15 cellular contexts compared by ENCODE assay signal in the genomic region with DNA sequence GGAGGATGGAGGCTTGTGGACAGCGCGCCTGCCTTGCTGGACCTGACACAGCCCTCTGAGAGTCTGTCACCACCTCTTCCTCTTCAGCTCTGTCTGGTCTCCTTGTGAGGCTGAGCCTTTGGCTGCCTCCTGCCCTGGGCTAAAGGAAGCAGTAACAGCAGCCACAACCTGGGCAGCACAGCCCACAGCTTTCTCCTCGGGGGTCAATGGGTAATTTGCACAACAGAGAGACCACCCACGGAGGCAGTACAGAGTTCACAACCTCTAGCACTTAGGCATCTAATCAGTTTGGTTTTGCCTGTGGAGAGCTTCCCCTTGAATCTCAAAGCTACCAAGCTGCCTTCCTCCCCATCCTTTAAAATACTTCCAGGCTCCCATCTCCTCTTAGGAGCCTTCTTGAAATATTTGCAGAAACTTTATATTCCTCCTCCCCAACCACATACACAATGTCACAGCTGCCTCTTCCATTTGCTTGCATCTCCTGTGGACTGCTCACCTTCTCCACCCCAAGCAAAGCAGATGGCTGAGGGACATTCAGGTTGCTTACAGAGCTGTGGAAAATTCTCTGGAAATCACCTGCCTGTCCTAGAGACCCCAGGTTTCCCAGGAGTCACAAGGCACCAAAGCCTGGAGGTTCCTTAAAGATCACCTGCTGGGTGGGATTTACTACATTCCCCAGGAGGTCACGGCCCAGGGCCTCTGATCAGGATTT.
"Had no signal": no experiment of that assay in that cellular context is flagged by ENCODE, and none has a peak within 500 bp of the region (broad histone marks: within the 10 kb centered on the region; RNA-seq: fewer than 3 reads in every experiment).

No MANE protein-coding gene starts in this region.

- H3K4me2 ChIP-seq: hepatocyte had no signal

- H3K36me3 Mint-ChIP-seq: stimulated activated memory B cell treated with anti-CD40 and anti-IgM and Interleukin-4, amounts not matched to agents 10 μg/mL and 1 μg/mL and 100 μg/mL, for 72 hours had no signal

- DNase-seq: activated CD4-positive, alpha-beta T cell treated with anti-CD3 and anti-CD28 coated beads for 1 hour; activated CD4-positive, alpha-beta T cell treated with anti-CD3 and anti-CD28 coated beads, Interleukin-2, amount 50 U/mL, for 48 hours; activated effector memory CD4-positive, alpha-beta T cell treated with Interleukin-2 at 50 U/mL for 16 hours; activated naive CD4-positive, alpha-beta T cell treated with anti-CD3 and anti-CD28 coated beads, Interleukin-2, amount 50 U/mL, for 16 hours; activated T-cell treated with anti-CD3 and anti-CD28 coated beads, Interleukin-2, amount 50 U/mL, for 4 hours; adrenal gland; erythroblast; left colon; naive B cell; nucleus accumbens; posterior cingulate gyrus had no signal

- H3K4me1 Mint-ChIP-seq: naive B cell; stimulated activated memory B cell treated with anti-CD40 and anti-IgM and Interleukin-4, amounts not matched to agents 10 μg/mL and 1 μg/mL and 100 μg/mL, for 72 hours had no signal

- H3K4me3 ChIP-seq: adrenal gland, cardiac muscle cell, hepatocyte, lung had no signal

- ATAC-seq: activated T-cell treated with anti-CD3 and anti-CD28 coated beads, Interleukin-2, amount 50 U/mL, for 4 hours; left colon; stimulated activated memory B cell treated with anti-CD40 and anti-IgM and Interleukin-4, amounts not matched to agents 10 μg/mL and 1 μg/mL and 100 μg/mL, for 72 hours had no signal

- H3K4me3 Mint-ChIP-seq: activated T-cell treated with anti-CD3 and anti-CD28 coated beads, Interleukin-2, amount 50 U/mL, for 4 hours; naive B cell; stimulated activated memory B cell treated with anti-CD40 and anti-IgM and Interleukin-4, amounts not matched to agents 10 μg/mL and 1 μg/mL and 100 μg/mL, for 72 hours had no signal

- H3K4me1 ChIP-seq: adrenal gland had no signal

- H2AFZ ChIP-seq: hepatocyte had no signal

- H3K27ac Mint-ChIP-seq: naive B cell; stimulated activated memory B cell treated with anti-CD40 and anti-IgM and Interleukin-4, amounts not matched to agents 10 μg/mL and 1 μg/mL and 100 μg/mL, for 72 hours had no signal

- H3K27ac ChIP-seq: adrenal gland, cardiac muscle cell had no signal

- H3K79me2 ChIP-seq: hepatocyte had no signal

- H3K36me3 ChIP-seq: adrenal gland, cardiac muscle cell had no signal

- H3K27me3 ChIP-seq: adrenal gland, hepatocyte had no signal
